14 cellular contexts compared by ENCODE assay signal in genomic region chr7:126780993-126781392, GRCh38.
DNase-seq lines count a peak whose midpoint lies in the region; ATAC-seq and TF ChIP-seq lines count a peak whose summit lies in the region.
"Had no signal": no experiment of that assay in that cellular context is flagged by ENCODE, and none has a peak within 500 bp of the region (broad histone marks: within the 10 kb centered on the region; RNA-seq: fewer than 3 reads in every experiment).

No MANE protein-coding gene starts in this region.

- H3K9me3 Mint-ChIP-seq in Calu3 (ENCODE audit: low read depth, unreplicated experiment) = no peaks in the 10 kb centered on the region
- H3K9me3 Mint-ChIP-seq: activated T-cell treated with anti-CD3 and anti-CD28 coated beads, Interleukin-2, amount 50 U/mL, for 72 hours had no signal

- ATAC-seq in GM18870 (IDR thresholded peaks at IDR 0.05; ENCODE audit: unreplicated experiment) (peak; percentile 93), GM21723 (IDR thresholded peaks at IDR 0.05; ENCODE audit: unreplicated experiment) (peak; percentile 81), HG03159 (IDR thresholded peaks at IDR 0.05; ENCODE audit: unreplicated experiment) (peak; percentile 69)
- ATAC-seq: activated T-cell treated with anti-CD3 and anti-CD28 coated beads, Interleukin-2, amount 50 U/mL, for 72 hours; HCT116 had no signal

- H3K4me3 Mint-ChIP-seq in Calu3 (ENCODE audit: low read depth, unreplicated experiment) = no peak overlapping the region
- H3K4me3 Mint-ChIP-seq: activated T-cell treated with anti-CD3 and anti-CD28 coated beads, Interleukin-2, amount 50 U/mL, for 72 hours had no signal

- BruUV-seq in Calu3 (replicated peaks; lab: Mats Ljungman, UMichigan) = no TSS peak

- no peaks in the 10 kb centered on the region for H3K36me3 Mint-ChIP-seq in Calu3 (ENCODE audit: insufficient read depth, unreplicated experiment)

- intact Hi-C loops in Calu3 (cut with micrococcal nuclease; ENCODE audit: unreplicated experiment) (no loop called here), posterior cingulate gyrus (cut with DNase I) (no loop called here)

- H3K4me1 Mint-ChIP-seq in Calu3 (ENCODE audit: low read depth, unreplicated experiment) = no peaks in the 10 kb centered on the region

- no peak overlapping the region for H3K27ac Mint-ChIP-seq in Calu3 (ENCODE audit: unreplicated experiment)
- H3K27ac Mint-ChIP-seq: activated T-cell treated with anti-CD3 and anti-CD28 coated beads, Interleukin-2, amount 50 U/mL, for 72 hours had no signal

- no peaks in the 10 kb centered on the region for H3K27me3 Mint-ChIP-seq in Calu3 (ENCODE audit: unreplicated experiment)

- DNase-seq in DMS153 (lab: John Stamatoyannopoulos, UW) (peak; percentile 26), T-helper 1 cell (no peak), Calu3 (no peak), 8988T (no peak), posterior cingulate gyrus (no peak)
- DNase-seq: activated T-cell treated with anti-CD3 and anti-CD28 coated beads, Interleukin-2, amount 50 U/mL, for 72 hours; GDM1; NCI-H226; SIG-M5; stimulated activated CD4-positive, alpha-beta T cell treated with anti-CD3 and anti-CD28 coated beads, Interleukin-4, amount 100 ng/mL, for 24 hours had no signal

- CTCF ChIA-PET in Calu3 (lab: Charles Lee) = no interaction called here

- no peak for TF ChIP-seq CTCF in Calu3 (IDR thresholded peaks at IDR 0.05; ENCODE audit: unreplicated experiment)
